In the genomic region with DNA sequence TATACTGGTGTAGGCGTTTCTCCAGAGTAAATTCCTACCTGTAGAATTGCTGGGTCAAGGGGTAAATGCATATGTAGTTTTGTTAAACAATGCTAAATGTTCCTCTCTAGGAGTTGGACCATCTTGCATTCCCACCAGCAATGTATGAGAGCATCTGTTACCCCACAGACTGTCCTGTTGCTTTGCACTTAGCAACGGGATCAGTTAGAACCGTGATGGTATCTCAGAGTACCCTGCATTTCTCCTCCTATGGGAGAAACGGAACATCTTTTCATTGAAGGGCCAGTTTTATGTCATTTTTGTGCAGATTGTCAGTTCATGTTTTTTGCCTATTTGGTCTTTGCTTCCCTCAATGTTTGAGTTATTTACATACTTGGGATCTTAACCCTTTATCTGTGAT, we compare ENCODE assay signal across 19 cellular contexts. TPM values are rescaled to one million over a fixed set of nuclear protein-coding genes. Genes with fewer than 3 reads are reported as not detected.
A peak's percentile ranks its signal among the peaks of the same experiment; 100 is the strongest.
DNase-seq lines count a peak whose midpoint lies in the region; ATAC-seq, FAIRE-seq and TF ChIP-seq lines count a peak whose summit lies in the region.
"Had no signal": no experiment of that assay in that cellular context is flagged by ENCODE, and none has a peak within 500 bp of the region (broad histone marks: within the 10 kb centered on the region; RNA-seq: fewer than 3 reads in every experiment).

No MANE protein-coding gene starts in this region.

- H3K4me1 Mint-ChIP-seq in stimulated activated naive CD8-positive, alpha-beta T cell treated with anti-CD3 and anti-CD28 coated beads, Interleukin-15, Interleukin-2, amounts not matched to agents 100 ng/mL and 50 ng/mL, for 24 hours (ENCODE audit: low read depth) = peaks cover 38% of the 10 kb centered on the region
- H3K4me1 Mint-ChIP-seq in activated CD4-positive, alpha-beta memory T cell treated with anti-CD3 and anti-CD28 coated beads for 36 hours (ENCODE audit: low read depth) = peaks cover 39% of the 10 kb centered on the region

- H3K4me1 ChIP-seq in liver (ENCODE audit: control insufficient read depth in 4 of 4, insufficient read depth in 4 of 4, low read length in 3 of 4) = peaks cover 4 to 17% (median 11%) of the 10 kb centered on the region in 4 donors

- no peaks in the 10 kb centered on the region for H3K36me3 ChIP-seq in liver (ENCODE audit: control insufficient read depth in 4 of 4, insufficient read depth in 3 of 4, low read depth in 1 of 4, low read length in 3 of 4)
- H3K36me3 ChIP-seq: brain microvascular endothelial cell, vagina had no signal

- no peak for TF ChIP-seq POLR2A in erythroblast (IDR thresholded peaks at IDR 0.05; ENCODE audit: low read length)

- no peaks in the 10 kb centered on the region for H3K27me3 Mint-ChIP-seq in stimulated activated naive CD8-positive, alpha-beta T cell treated with anti-CD3 and anti-CD28 coated beads, Interleukin-15, Interleukin-2, amounts not matched to agents 100 ng/mL and 50 ng/mL, for 24 hours
- H3K27me3 Mint-ChIP-seq in activated CD4-positive, alpha-beta memory T cell treated with anti-CD3 and anti-CD28 coated beads for 36 hours = no peaks in the 10 kb centered on the region

- TF ChIP-seq CTCF in liver (IDR thresholded peaks at IDR 0.05; ENCODE audit: low read depth, low read length, missing input control) = no peak

- H3K9me3 ChIP-seq in liver (ENCODE audit: control insufficient read depth in 4 of 4, low read length in 3 of 4) = no peaks in the 10 kb centered on the region
- H3K9me3 ChIP-seq: vagina had no signal

- no peak for TF ChIP-seq RAD21 in liver (IDR thresholded peaks at IDR 0.05)

- intact Hi-C loops in activated CD4-positive, alpha-beta memory T cell treated with anti-CD3 and anti-CD28 coated beads for 36 hours (cut with micrococcal nuclease) = loop anchor here (2.0 to 10.0 kb wide), 4 partner anchors 22 to 376 kb away; partner anchors contain the start of genes DYRK1A, HLCS, PIGP and TTC3

- no peak for DNase-seq in stimulated activated naive CD8-positive, alpha-beta T cell treated with anti-CD3 and anti-CD28 coated beads, Interleukin-15, Interleukin-2, amounts not matched to agents 100 U/mL and 50 U/mL, for 24 hours
- no peak for DNase-seq in activated CD4-positive, alpha-beta memory T cell treated with anti-CD3 and anti-CD28 coated beads for 36 hours
- DNase-seq in erythroblast (lab: John Stamatoyannopoulos, UW) = no peak
- DNase-seq in T1000 (lab: John Stamatoyannopoulos, UW) = no peak
- DNase-seq in RCC 7860 (ENCODE audit: low spot score) = no peak
- DNase-seq: brain microvascular endothelial cell; C1 segment of cervical spinal cord; effector CD4-positive, alpha-beta T cell; islet precursor cell; NCI-H1694 treated with DMSO at 0.1 percent for 48 hours; NCI-H524; stimulated activated CD4-positive, alpha-beta T cell treated with anti-CD3 and anti-CD28 coated beads, Interleukin-4, amount 100 ng/mL, for 1 hour had no signal

- WGBS in liver = 83% methylated on average over 4 of the region's 4 CpGs

- POLR2A ChIA-PET in activated CD4-positive, alpha-beta memory T cell treated with anti-CD3 and anti-CD28 coated beads for 36 hours (lab: Charles Lee) = no interaction called here

- H3K9ac ChIP-seq in liver (ENCODE audit: low read depth in 1 of 2, low read length in 2 of 2) = peak overlapping the region in 1 of 2 donors; percentile 28

- H3K4me3 Mint-ChIP-seq in stimulated activated naive CD8-positive, alpha-beta T cell treated with anti-CD3 and anti-CD28 coated beads, Interleukin-15, Interleukin-2, amounts not matched to agents 100 ng/mL and 50 ng/mL, for 24 hours = peak overlapping the region; percentile 47
- peak overlapping the region; percentile 53 for H3K4me3 Mint-ChIP-seq in activated CD4-positive, alpha-beta memory T cell treated with anti-CD3 and anti-CD28 coated beads for 36 hours

- H3K9me3 Mint-ChIP-seq in stimulated activated naive CD8-positive, alpha-beta T cell treated with anti-CD3 and anti-CD28 coated beads, Interleukin-15, Interleukin-2, amounts not matched to agents 100 ng/mL and 50 ng/mL, for 24 hours = no peaks in the 10 kb centered on the region
- no peaks in the 10 kb centered on the region for H3K9me3 Mint-ChIP-seq in activated CD4-positive, alpha-beta memory T cell treated with anti-CD3 and anti-CD28 coated beads for 36 hours

- no peak overlapping the region for H3K4me3 ChIP-seq in liver (ENCODE audit: low read depth in 1 of 3, low read length in 3 of 3)

- no peak for ATAC-seq in stimulated activated naive CD8-positive, alpha-beta T cell treated with anti-CD3 and anti-CD28 coated beads, Interleukin-15, Interleukin-2, amounts not matched to agents 100 U/mL and 50 U/mL, for 24 hours
- no peak for ATAC-seq in GM21528 (IDR thresholded peaks at IDR 0.05; ENCODE audit: low FRiP score, unreplicated experiment)

- peak overlapping the region; percentile 49 for H3K27ac Mint-ChIP-seq in stimulated activated naive CD8-positive, alpha-beta T cell treated with anti-CD3 and anti-CD28 coated beads, Interleukin-15, Interleukin-2, amounts not matched to agents 100 ng/mL and 50 ng/mL, for 24 hours
- peak overlapping the region; percentile 15 for H3K27ac Mint-ChIP-seq in activated CD4-positive, alpha-beta memory T cell treated with anti-CD3 and anti-CD28 coated beads for 36 hours

- CTCF ChIA-PET in activated CD4-positive, alpha-beta memory T cell treated with anti-CD3 and anti-CD28 coated beads for 36 hours (lab: Charles Lee) = interaction anchor here (2.6 to 5.2 kb wide), 2 partner anchors 22 to 23 kb away, joined by 16 to 51 read pairs; partner anchors contain the start of gene HLCS

- no peaks in the 10 kb centered on the region for H3K36me3 Mint-ChIP-seq in stimulated activated naive CD8-positive, alpha-beta T cell treated with anti-CD3 and anti-CD28 coated beads, Interleukin-15, Interleukin-2, amounts not matched to agents 100 ng/mL and 50 ng/mL, for 24 hours (ENCODE audit: low read depth)
- no peaks in the 10 kb centered on the region for H3K36me3 Mint-ChIP-seq in activated CD4-positive, alpha-beta memory T cell treated with anti-CD3 and anti-CD28 coated beads for 36 hours

- peak overlapping the region; percentile 49 to 69 for H3K27ac ChIP-seq in liver (ENCODE audit: low read depth in 1 of 2, low read length in 2 of 2)
- H3K27ac ChIP-seq: brain microvascular endothelial cell had no signal

- FAIRE-seq in RCC 7860 (lab: Jason Lieb, UNC) = no peak
- FAIRE-seq: H1 had no signal

- H3K27me3 ChIP-seq in liver (ENCODE audit: control insufficient read depth in 4 of 4, insufficient read depth in 4 of 4, low read length in 3 of 4) = no peaks in the 10 kb centered on the region
- H3K27me3 ChIP-seq: brain microvascular endothelial cell, vagina had no signal

TF ChIP-seq in liver, 16 proteins besides CTCF, POLR2A, EP300 and RAD21:
- TF ChIP-seq TAF1 (conservative IDR thresholded peaks at IDR 0.05) (no peak), JUND (IDR thresholded peaks at IDR 0.05) (no peak), SP1 (IDR thresholded peaks at IDR 0.05) (no peak), FOXA2 (IDR thresholded peaks at IDR 0.05) (no peak)

RNA-seq across cellular contexts. Expression of gene RIPPLY3, which starts 18.0 kb away (rescaled TPM):
- total RNA-seq in activated CD4-positive, alpha-beta memory T cell treated with anti-CD3 and anti-CD28 coated beads for 36 hours = under 1 TPM; 0.26 to 0.27 TPM
- total RNA-seq in liver = under 1 TPM in 1 of 2 donors, not detected in 1; 0.08 TPM
- under 1 TPM; 0.13 to 0.21 TPM for polyA plus RNA-seq in liver
- total RNA-seq: mononuclear cell, RPMI7951, vagina had no signal

RNA-seq across cellular contexts. Expression of gene HLCS, which starts 22.1 kb away (rescaled TPM):
- 10 to 100 TPM; 12.7 to 17.5 TPM for total RNA-seq in activated CD4-positive, alpha-beta memory T cell treated with anti-CD3 and anti-CD28 coated beads for 36 hours
- total RNA-seq in liver = 10 to 100 TPM in 1 of 2 donors, 1 to 10 TPM in 1; 8.1 to 22.5 TPM
- polyA plus RNA-seq in liver = 1 to 10 TPM; 6.6 to 8.4 TPM
